Comparison of ENCODE assay signal across 16 cellular contexts in the genomic region with DNA sequence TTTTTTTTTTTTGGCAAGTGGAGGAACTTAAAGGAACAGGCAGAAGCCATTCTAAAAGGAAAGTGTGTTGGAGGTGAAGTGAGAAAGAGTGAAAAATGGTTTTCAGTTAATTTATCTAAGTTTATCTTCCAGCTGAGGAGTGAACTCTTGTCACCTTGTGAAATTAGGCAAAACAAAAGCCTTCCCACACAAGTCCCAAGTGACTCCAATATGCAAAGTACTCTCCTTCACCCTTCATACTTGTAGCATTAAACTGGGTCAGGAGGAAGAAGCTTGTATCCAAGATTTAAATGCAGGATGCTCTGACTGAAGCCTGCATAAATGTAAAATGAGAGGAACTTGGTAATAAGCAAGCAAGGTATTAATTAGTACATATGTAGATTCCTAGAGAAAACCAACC.
DNase-seq lines count a peak whose midpoint lies in the region; ATAC-seq lines count a peak whose summit lies in the region.
"Had no signal": no experiment of that assay in that cellular context is flagged by ENCODE, and none has a peak within 500 bp of the region (broad histone marks: within the 10 kb centered on the region; RNA-seq: fewer than 3 reads in every experiment).

No MANE protein-coding gene starts in this region.

- H3K27me3 ChIP-seq in BLaER1, result no peaks in the 10 kb centered on the region

- ATAC-seq in GM21737 (IDR thresholded peaks at IDR 0.05; ENCODE audit: unreplicated experiment), result no peak

- DNase-seq in NCI-H526 (lab: John Stamatoyannopoulos, UW) (peak; percentile 12 to 36), cerebellar cortex (ENCODE audit: low spot score) (peak; percentile 46), hepatic stellate cell (ENCODE audit: low spot score) (no peak), NCI-H69 (lab: John Stamatoyannopoulos, UW) (no peak)
- no peak for DNase-seq in activated effector memory CD4-positive, alpha-beta T cell treated with Interleukin-2 at 50 U/mL for 16 hours
- DNase-seq: 8988T; Calu3; CD4-positive, alpha-beta T cell; CD8-positive, alpha-beta memory T cell; DMS53; DMS79 treated with DMSO at 0.1 percent for 48 hours; GM23248; H7; HCEC 1CT had no signal

- peak overlapping the region; percentile 50 for H3K4me2 ChIP-seq in BLaER1

- no peak overlapping the region for H3K27ac ChIP-seq in BLaER1
- H3K27ac ChIP-seq: GM23248 had no signal

- no peaks in the 10 kb centered on the region for H3K36me3 ChIP-seq in BLaER1

- H3K4me3 ChIP-seq in BLaER1, result no peak overlapping the region
- H3K4me3 ChIP-seq: GM23248 had no signal

- H3K9ac ChIP-seq in BLaER1, result no peak overlapping the region
- H3K9ac ChIP-seq: GM23248 had no signal

- peaks cover 9% of the 10 kb centered on the region for H3K4me1 ChIP-seq in BLaER1

- H4K20me1 ChIP-seq in BLaER1, result no peaks in the 10 kb centered on the region

- H3K9me3 ChIP-seq in BLaER1, result no peaks in the 10 kb centered on the region

Comparison
In these comparisons a context has a peak if more than half of its experiments do, and no peak if none do; other contexts are left out.
1. DNase-seq: peak in NCI-H526 (2 of 2) and cerebellar cortex (single experiment); none in hepatic stellate cell (single experiment), activated effector memory CD4-positive, alpha-beta T cell treated with Interleukin-2 at 50 U/mL for 16 hours (single experiment) and NCI-H69 (single experiment).